ENCODE assay signal across 8 cellular contexts in genomic region chr2:61854435-61855177, GRCh38. TPM values are rescaled to one million over a fixed set of nuclear protein-coding genes. Genes with fewer than 3 reads are reported as not detected.
DNase-seq lines count a peak whose midpoint lies in the region; ATAC-seq and TF ChIP-seq lines count a peak whose summit lies in the region.

No MANE protein-coding gene starts in this region.

- DNase-seq in DMS53 treated with DMSO at 0.1 percent for 48 hours (lab: John Stamatoyannopoulos, UW; ENCODE audit: unreplicated experiment), result peak; percentile 97
- peak; percentile 99 for DNase-seq in Jurkat, Clone E6-1 (ENCODE audit: low read depth, low spot score)
- DNase-seq in PC-3, result peak; percentile 98
- DNase-seq in activated T-cell treated with anti-CD3 and anti-CD28 coated beads, Interleukin-2, amount 50 U/mL, for 4 hours, result peak; percentile 82
- DNase-seq in esophagus squamous epithelium (lab: John Stamatoyannopoulos, UW), result peak; percentile 67
- DNase-seq in myocyte (ENCODE audit: low read depth), result peak; percentile 98
- DNase-seq in stimulated activated CD8-positive, alpha-beta memory T cell treated with anti-CD3 and anti-CD28 coated beads, Interleukin-7, amount 100 ng/mL, for 4 hours (ENCODE audit: low read depth in 2 of 2), result peak; percentile 78 to 90

- H3K9me3 ChIP-seq in PC-3 (ENCODE audit: low read length) (no peaks in the 10 kb centered on the region), esophagus squamous epithelium (no peaks in the 10 kb centered on the region)

- H3K27me3 ChIP-seq in PC-3 (ENCODE audit: low read length), result no peaks in the 10 kb centered on the region
- no peaks in the 10 kb centered on the region for H3K27me3 ChIP-seq in esophagus squamous epithelium

- TSS peak; percentile 56 for BruUV-seq in PC-3 (replicated peaks; lab: Mats Ljungman, UMichigan)

- TF ChIP-seq CTCF in PC-3 (conservative IDR thresholded peaks at IDR 0.05; ENCODE audit: low read depth, low read length) (no peak), esophagus squamous epithelium (IDR thresholded peaks at IDR 0.05) (peak in 2 of 6 experiments; percentile 22)

- H3K36me3 ChIP-seq in PC-3 (ENCODE audit: low read depth, low read length) (no peaks in the 10 kb centered on the region), esophagus squamous epithelium (no peaks in the 10 kb centered on the region)

- TF ChIP-seq POLR2A in esophagus squamous epithelium (IDR thresholded peaks at IDR 0.05), result peak in 2 of 4 donors; percentile 5 to 41

- H4K20me1 ChIP-seq in PC-3 (ENCODE audit: low read length), result no peaks in the 10 kb centered on the region

- peak overlapping the region; percentile 94 for H3K4me2 ChIP-seq in PC-3 (ENCODE audit: low read length)

- no peaks in the 10 kb centered on the region for H3K9me2 ChIP-seq in PC-3 (replicated peaks; ENCODE audit: low read length)

- H3K36me3 Mint-ChIP-seq in activated T-cell treated with anti-CD3 and anti-CD28 coated beads, Interleukin-2, amount 50 U/mL, for 4 hours (ENCODE audit: insufficient read depth), result no peaks in the 10 kb centered on the region

- H3K9me3 Mint-ChIP-seq in activated T-cell treated with anti-CD3 and anti-CD28 coated beads, Interleukin-2, amount 50 U/mL, for 4 hours, result no peaks in the 10 kb centered on the region

- peak overlapping the region; percentile 64 for H3K9ac ChIP-seq in PC-3 (ENCODE audit: low read length)

- no peaks in the 10 kb centered on the region for H3F3A ChIP-seq in PC-3 (ENCODE audit: low read length, unreplicated experiment)

- POLR2A ChIA-PET in PC-3 (lab: Charles Lee; ENCODE audit: unreplicated experiment), result interaction anchor here (0.5 to 0.6 kb wide), 2 partner anchors 14 to 62 kb away, joined by 4 read pairs; no protein-coding TSS in a partner anchor

- ATAC-seq in GM21717 (IDR thresholded peaks at IDR 0.05; ENCODE audit: unreplicated experiment) (peak; percentile 93), PC-3 (peak; percentile 82)
- ATAC-seq in activated T-cell treated with anti-CD3 and anti-CD28 coated beads, Interleukin-2, amount 50 U/mL, for 4 hours, result peak; percentile 92 to 93

- peak overlapping the region; percentile 97 for H2AFZ ChIP-seq in PC-3 (ENCODE audit: low read length)

- intact Hi-C loops in PC-3 (cut with micrococcal nuclease), result loop anchor here (2.0 to 10.0 kb wide), 4 partner anchors 32 to 320 kb away; partner anchors contain the start of gene XPO1
- intact Hi-C loops in esophagus squamous epithelium (cut with DNase I), result no loop called here

- CTCF ChIA-PET in PC-3 (lab: Charles Lee), result interaction anchor here (0.6 kb wide), 1 partner anchor 184 kb away, joined by 3 read pairs; no protein-coding TSS in a partner anchor

- H3K27ac ChIP-seq in PC-3 (ENCODE audit: low read length) (peak overlapping the region; percentile 50), esophagus squamous epithelium (peak overlapping the region; percentile 84 to 95 (median 93))

- no peaks in the 10 kb centered on the region for H3K27me3 Mint-ChIP-seq in activated T-cell treated with anti-CD3 and anti-CD28 coated beads, Interleukin-2, amount 50 U/mL, for 4 hours (ENCODE audit: low read depth)

- H3K4me1 Mint-ChIP-seq in activated T-cell treated with anti-CD3 and anti-CD28 coated beads, Interleukin-2, amount 50 U/mL, for 4 hours (ENCODE audit: low read depth), result peaks cover 17% of the 10 kb centered on the region

- peak overlapping the region; percentile 93 for H3K4me3 Mint-ChIP-seq in activated T-cell treated with anti-CD3 and anti-CD28 coated beads, Interleukin-2, amount 50 U/mL, for 4 hours

- peak overlapping the region; percentile 95 for H3K4me3 ChIP-seq in Jurkat, Clone E6-1 (ENCODE audit: low read length)
- peak overlapping the region; percentile 84 for H3K4me3 ChIP-seq in PC-3 (ENCODE audit: low read length)
- peak overlapping the region; percentile 72 to 90 (median 78) for H3K4me3 ChIP-seq in esophagus squamous epithelium

- H3K79me2 ChIP-seq in PC-3 (ENCODE audit: low read length), result no peaks in the 10 kb centered on the region

- H3K4me1 ChIP-seq in PC-3 (ENCODE audit: insufficient read depth, low read length), result peaks cover 5% of the 10 kb centered on the region; the same call in 1 of the 2 replicates
- H3K4me1 ChIP-seq in esophagus squamous epithelium, result peaks cover 0 to 21% (median 6%) of the 10 kb centered on the region in 3 donors

- WGBS in esophagus squamous epithelium, 2 donors, result 1% methylated on average over 28 to 33 of the region's 33 CpGs

RNA-seq across cellular contexts. Expression of gene FAM161A, which starts 0.7 kb away (rescaled TPM):
- polyA plus RNA-seq in Jurkat, Clone E6-1 (2012; ENCODE audit: insufficient read depth, insufficient read length), result 8.4 TPM
- total RNA-seq in PC-3 (2014; rRNA removed), result 2.0 and 3.2 TPM in 2 replicates
- total RNA-seq in activated T-cell treated with anti-CD3 and anti-CD28 coated beads, Interleukin-2, amount 50 U/mL, for 4 hours, result 1 to 10 TPM; 2.5 to 3.0 (median 2.6) TPM
- total RNA-seq in esophagus squamous epithelium, result 1 to 10 TPM in 2 of 4 donors, under 1 TPM in 2; 0.76 to 2.7 (median 1.1) TPM
- 1.5 and 2.8 TPM in 2 replicates for total RNA-seq in myocyte
- 1.1 TPM for polyA plus RNA-seq in myocyte (2012)

RNA-seq across cellular contexts. Expression of gene CCT4, which starts 33.9 kb away (rescaled TPM):
- 289 TPM for polyA plus RNA-seq in Jurkat, Clone E6-1 (2012; ENCODE audit: insufficient read depth, insufficient read length)
- total RNA-seq in PC-3 (2014; rRNA removed) (185 and 195 TPM in 2 replicates), esophagus squamous epithelium (100 to 1,000 TPM in 2 of 4 donors, 10 to 100 TPM in 2; 59.3 to 126 (median 95.5) TPM), myocyte (148 and 163 TPM in 2 replicates)
- total RNA-seq in activated T-cell treated with anti-CD3 and anti-CD28 coated beads, Interleukin-2, amount 50 U/mL, for 4 hours, result 100 to 1,000 TPM; 392 to 466 (median 441) TPM
- polyA plus RNA-seq in myocyte (2012), result 91.8 TPM

RNA-seq across cellular contexts. Expression of gene COMMD1, which starts 50.9 kb away (rescaled TPM):
- 148 TPM for polyA plus RNA-seq in Jurkat, Clone E6-1 (2012; ENCODE audit: insufficient read depth, insufficient read length)
- total RNA-seq in PC-3 (2014; rRNA removed) (30.8 and 31.7 TPM in 2 replicates), esophagus squamous epithelium (10 to 100 TPM; 38.0 to 44.3 (median 40.5) TPM), myocyte (49.9 and 56.8 TPM in 2 replicates)
- 10 to 100 TPM; 29.7 to 37.0 (median 31.0) TPM for total RNA-seq in activated T-cell treated with anti-CD3 and anti-CD28 coated beads, Interleukin-2, amount 50 U/mL, for 4 hours
- polyA plus RNA-seq in myocyte (2012), result 50.4 TPM

Comparison
In these comparisons a context has a peak if more than half of its experiments do, and no peak if none do; other contexts are left out.
1. Peak in every context shown above with its lines: DNase-seq, ATAC-seq, H3K4me3 ChIP-seq and H3K27ac ChIP-seq.